8 cellular contexts compared by ENCODE assay signal in the genomic region with DNA sequence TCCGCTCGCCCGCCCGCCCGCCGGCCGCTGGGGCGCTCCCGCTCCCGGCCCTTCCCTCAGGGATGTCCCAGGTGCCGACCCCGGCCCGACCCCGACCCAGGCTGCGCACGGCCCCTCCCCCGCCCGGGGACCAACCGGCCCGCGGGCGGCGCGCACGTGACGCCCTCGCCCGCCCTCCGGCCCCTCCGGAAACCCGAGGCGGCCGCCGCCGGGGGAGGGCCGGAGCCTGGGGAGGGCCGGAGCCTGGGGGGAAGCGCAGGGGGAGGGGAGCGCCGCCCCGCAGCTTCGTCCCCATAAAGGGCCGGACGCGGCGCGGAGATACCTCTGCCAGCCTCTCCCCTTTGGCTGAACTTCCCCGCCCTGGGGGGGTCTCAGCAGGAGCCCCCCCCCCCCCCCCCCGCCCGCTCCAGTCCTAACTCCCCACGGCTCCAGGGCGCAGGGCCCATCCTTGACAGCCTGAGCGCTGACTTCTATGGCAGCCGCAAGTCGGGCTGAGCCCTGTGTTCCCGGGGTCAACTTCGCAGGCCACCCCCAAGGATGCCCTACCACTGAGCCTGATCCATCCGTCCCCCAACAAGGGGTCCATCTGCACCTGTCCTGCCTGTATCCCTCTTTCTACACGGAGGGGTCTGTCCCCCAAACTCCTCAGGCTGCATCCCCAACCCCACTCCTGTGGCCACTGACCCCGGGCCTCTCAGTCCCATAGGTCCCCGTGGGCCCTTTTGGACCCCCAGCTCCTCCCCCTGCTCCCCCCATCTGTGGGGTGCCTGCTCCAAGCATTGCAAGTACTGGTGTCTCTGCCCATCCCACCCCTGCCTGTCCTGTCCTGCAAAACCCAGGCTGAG. TPM values are rescaled to one million over a fixed set of nuclear protein-coding genes. Genes with fewer than 3 reads are reported as not detected.
A peak's percentile ranks its signal among the peaks of the same experiment; 100 is the strongest.
DNase-seq lines count a peak whose midpoint lies in the region; ATAC-seq and TF ChIP-seq lines count a peak whose summit lies in the region.

Gene MAPK12 (minus strand): TSS at position 69 of the 845 bp plus-strand sequence. CDS start 174 bp downstream, outside the sequence.

- H3K27ac Mint-ChIP-seq in CD8-positive, alpha-beta memory T cell: peak within 1 kb of the TSS in 2 of 8 donors; percentile 47 to 89
- H3K27ac Mint-ChIP-seq in nephron progenitor cell: no peak within 1 kb of the TSS

- H3K4me1 Mint-ChIP-seq in CD8-positive, alpha-beta memory T cell: peaks cover 0 to 16% (median 6%) of the 10 kb centered on the region in 3 donors
- H3K4me1 Mint-ChIP-seq in nephron progenitor cell: peaks cover 40% of the 10 kb centered on the region

- TF ChIP-seq CTCF in GM20000 (IDR thresholded peaks at IDR 0.05; ENCODE audit: extremely low read depth, missing control alignments) (no peak), nephron progenitor cell (IDR thresholded peaks at IDR 0.05) (no peak)

- peak within 1 kb of the TSS; percentile 16 for H3K27ac ChIP-seq in CD8-positive, alpha-beta memory T cell (ENCODE audit: low read depth, low read length)
- H3K27ac ChIP-seq in esophagus (ENCODE audit: low read depth in 2 of 2, low read length in 1 of 2): peak within 1 kb of the TSS in 1 of 2 donors; percentile 21

- no peaks in the 10 kb centered on the region for H3K9me3 ChIP-seq in CD8-positive, alpha-beta memory T cell (ENCODE audit: low read length)
- no peaks in the 10 kb centered on the region for H3K9me3 ChIP-seq in esophagus (ENCODE audit: control insufficient read depth in 2 of 2, insufficient read depth in 1 of 2, low read depth in 1 of 2, low read length in 1 of 2)

- H3K27me3 ChIP-seq in CD8-positive, alpha-beta memory T cell (ENCODE audit: insufficient read depth, low read length, poor library complexity, severe bottlenecking): peaks cover 13% of the 10 kb centered on the region
- peaks cover 0 to 3% of the 10 kb centered on the region in 2 donors for H3K27me3 ChIP-seq in esophagus (ENCODE audit: control insufficient read depth in 1 of 2, insufficient read depth in 2 of 2, low read length in 2 of 2)

- POLR2A ChIA-PET in CD8-positive, alpha-beta memory T cell (lab: Charles Lee): interaction anchor here (1.6 kb wide), 1 partner anchor 44 kb away, joined by 3 read pairs; no protein-coding TSS in a partner anchor

- H3K36me3 ChIP-seq in CD8-positive, alpha-beta memory T cell (ENCODE audit: insufficient read depth, low read length): no peaks in the 10 kb centered on the region
- peaks cover 0 to 4% of the 10 kb centered on the region in 2 donors for H3K36me3 ChIP-seq in esophagus (ENCODE audit: control insufficient read depth in 2 of 2, insufficient read depth in 2 of 2, low read length in 1 of 2)

- CTCF ChIA-PET in CD8-positive, alpha-beta memory T cell (lab: Charles Lee): interaction anchor here (2.3 kb wide), 1 partner anchor 63 kb away, joined by 7 read pairs; no protein-coding TSS in a partner anchor

- WGBS in esophagus, 2 donors: 3 to 4% methylated on average over 39 to 59 of the region's 61 CpGs

- H3K4me3 Mint-ChIP-seq in CD8-positive, alpha-beta memory T cell: peak within 1 kb of the TSS in 6 of 7 donors; percentile 15 to 75 (median 60)
- H3K4me3 Mint-ChIP-seq in nephron progenitor cell: peak within 1 kb of the TSS; percentile 75

- no peaks in the 10 kb centered on the region for H3K4me1 ChIP-seq in CD8-positive, alpha-beta memory T cell (ENCODE audit: insufficient read depth, low read length)
- peaks cover 2 to 4% of the 10 kb centered on the region in 2 donors for H3K4me1 ChIP-seq in esophagus (ENCODE audit: control insufficient read depth in 2 of 2, insufficient read depth in 2 of 2, low read length in 1 of 2)

- ATAC-seq in HG03097 (IDR thresholded peaks at IDR 0.05; ENCODE audit: low FRiP score, unreplicated experiment) (no peak), GM21619 (IDR thresholded peaks at IDR 0.05; ENCODE audit: unreplicated experiment) (no peak)

- H3K36me3 Mint-ChIP-seq in CD8-positive, alpha-beta memory T cell: no peaks in the 10 kb centered on the region
- no peaks in the 10 kb centered on the region for H3K36me3 Mint-ChIP-seq in nephron progenitor cell (ENCODE audit: low read depth)

- no peaks in the 10 kb centered on the region for H3K9me3 Mint-ChIP-seq in CD8-positive, alpha-beta memory T cell
- H3K9me3 Mint-ChIP-seq in nephron progenitor cell: no peaks in the 10 kb centered on the region

- peaks cover 11 to 26% of the 10 kb centered on the region in 2 donors for H3K27me3 Mint-ChIP-seq in CD8-positive, alpha-beta memory T cell
- peaks cover 12% of the 10 kb centered on the region for H3K27me3 Mint-ChIP-seq in nephron progenitor cell (ENCODE audit: low read depth, poor library complexity)

- H3K4me3 ChIP-seq in CD8-positive, alpha-beta memory T cell (ENCODE audit: low read length): no peak within 1 kb of the TSS
- H3K4me3 ChIP-seq in esophagus (ENCODE audit: low read depth in 1 of 2, low read length in 2 of 2): peak within 1 kb of the TSS; percentile 41 to 46

- DNase-seq in CD8-positive, alpha-beta memory T cell: no peak
- DNase-seq in GM20000 (ENCODE audit: low spot score) (peak; percentile 94), SK-MEL-5 (ENCODE audit: low read depth, low spot score) (no peak), nephron progenitor cell (peak; percentile 81), ecto neural progenitor cell (ENCODE audit: low spot score) (no peak)

- in situ Hi-C loops in SK-MEL-5 (cut with HindIII; ENCODE audit: low pct_unique_long_range_greater_than_20kb, low sequenced_read_pairs): no loop called here

RNA-seq across cellular contexts. Expression of gene MAPK12, which starts in this region (rescaled TPM):
- 1 to 10 TPM; 9.3 to 9.7 TPM for total RNA-seq in CD8-positive, alpha-beta memory T cell
- 0.03 TPM for polyA plus RNA-seq in CD8-positive, alpha-beta memory T cell
- total RNA-seq in SK-MEL-5 (2014; rRNA removed; shearing (Covaris generic)): 10.9 and 14.1 TPM in 2 replicates
- polyA plus RNA-seq in SK-MEL-5 (2015; cell fraction: cytosol; rRNA removed): 12.7 and 16.5 TPM in 2 replicates
- polyA plus RNA-seq in SK-MEL-5 (2015; cell fraction: nucleus; rRNA removed): 101 and 111 TPM in 2 replicates
- 1 to 10 TPM; 3.0 to 3.4 TPM for polyA plus RNA-seq in esophagus

Comparison
In these comparisons a context has a peak if more than half of its experiments do, and no peak if none do; other contexts are left out.
1. DNase-seq: peak in GM20000 (single experiment) and nephron progenitor cell (single experiment); none in CD8-positive, alpha-beta memory T cell (0 of 5), SK-MEL-5 (single experiment) and ecto neural progenitor cell (single experiment).